In genomic region chr9:93597871-93598646, GRCh38 we compare ENCODE assay signal across 14 cellular contexts. TPM values are rescaled to one million over a fixed set of nuclear protein-coding genes. Genes with fewer than 3 reads are reported as not detected.
DNase-seq lines count a peak whose midpoint lies in the region; ATAC-seq and TF ChIP-seq lines count a peak whose summit lies in the region.
"Had no signal": no experiment of that assay in that cellular context is flagged by ENCODE, and none has a peak within 500 bp of the region (broad histone marks: within the 10 kb centered on the region; RNA-seq: fewer than 3 reads in every experiment).

No MANE protein-coding gene starts in this region.

- peak overlapping the region; percentile 30 for H3K27ac Mint-ChIP-seq in activated naive CD4-positive, alpha-beta T cell treated with anti-CD3 and anti-CD28 coated beads, Interleukin-2, amount 50 U/mL, for 24 hours
- no peak overlapping the region for H3K27ac Mint-ChIP-seq in endodermal cell

- H3K4me3 ChIP-seq in Loucy (ENCODE audit: low read length, poor library complexity, severe bottlenecking) (no peak overlapping the region), endodermal cell (ENCODE audit: low read length) (no peak overlapping the region)
- H3K4me3 ChIP-seq: body of pancreas, SJCRH30 had no signal

- H3K4me2 ChIP-seq in Loucy (ENCODE audit: low read depth, low read length, poor library complexity, severe bottlenecking), result peak overlapping the region; percentile 38

- TF ChIP-seq CTCF in Loucy (conservative IDR thresholded peaks at IDR 0.05; ENCODE audit: low read length) (no peak), endodermal cell (conservative IDR thresholded peaks at IDR 0.05) (no peak)

- H3K9me3 ChIP-seq in Loucy (ENCODE audit: insufficient read depth, low read depth, low read length), result no peaks in the 10 kb centered on the region
- H3K9me3 ChIP-seq in endodermal cell (ENCODE audit: control insufficient read depth, low read length), result no peaks in the 10 kb centered on the region
- H3K9me3 ChIP-seq: body of pancreas, SJCRH30 had no signal

- H3K9me2 ChIP-seq in Loucy (replicated peaks; ENCODE audit: low read depth, low read length), result no peaks in the 10 kb centered on the region

- no peaks in the 10 kb centered on the region for H3F3A ChIP-seq in Loucy (ENCODE audit: low read depth)

- no peaks in the 10 kb centered on the region for H3K9me3 Mint-ChIP-seq in activated naive CD4-positive, alpha-beta T cell treated with anti-CD3 and anti-CD28 coated beads, Interleukin-2, amount 50 U/mL, for 24 hours
- H3K9me3 Mint-ChIP-seq in endodermal cell, result no peaks in the 10 kb centered on the region

- no peaks in the 10 kb centered on the region for H3K27me3 Mint-ChIP-seq in activated naive CD4-positive, alpha-beta T cell treated with anti-CD3 and anti-CD28 coated beads, Interleukin-2, amount 50 U/mL, for 24 hours
- no peaks in the 10 kb centered on the region for H3K27me3 Mint-ChIP-seq in endodermal cell (ENCODE audit: insufficient read depth)

- no peak overlapping the region for H2AFZ ChIP-seq in Loucy (ENCODE audit: low read length)

- no peak overlapping the region for H3K9ac ChIP-seq in Loucy (ENCODE audit: low read depth, low read length, poor library complexity, severe bottlenecking)
- no peak overlapping the region for H3K9ac ChIP-seq in endodermal cell (ENCODE audit: extremely low read depth, low read length, poor library complexity, severe bottlenecking)

- no peak overlapping the region for H3K4me3 Mint-ChIP-seq in activated naive CD4-positive, alpha-beta T cell treated with anti-CD3 and anti-CD28 coated beads, Interleukin-2, amount 50 U/mL, for 24 hours
- H3K4me3 Mint-ChIP-seq in endodermal cell, result no peak overlapping the region

- H3K4me1 ChIP-seq in Loucy (ENCODE audit: insufficient read depth, low read length, poor library complexity, severe bottlenecking) (peaks cover 39% of the 10 kb centered on the region), endodermal cell (ENCODE audit: control insufficient read depth, insufficient read depth, low read length) (peaks cover 8% of the 10 kb centered on the region)
- H3K4me1 ChIP-seq: SJCRH30 had no signal

- no peaks in the 10 kb centered on the region for H3K27me3 ChIP-seq in Loucy (ENCODE audit: insufficient read depth, low read length, poor library complexity, severe bottlenecking)
- H3K27me3 ChIP-seq in endodermal cell (ENCODE audit: control insufficient read depth, insufficient read depth, low read length, poor library complexity, severe bottlenecking), result no peaks in the 10 kb centered on the region
- H3K27me3 ChIP-seq: body of pancreas, SJCRH30 had no signal

- 86 to 96% methylated on average over 14 to 15 of the region's 15 CpGs for WGBS in endodermal cell (ENCODE audit: insufficient coverage in 1 of 2, insufficient read length in 1 of 2), 2 experiments

- ATAC-seq in GM21367 (IDR thresholded peaks at IDR 0.05; ENCODE audit: unreplicated experiment), result no peak
- ATAC-seq: body of pancreas had no signal

- H4K20me1 ChIP-seq in Loucy (ENCODE audit: insufficient read depth, low read length, poor library complexity, severe bottlenecking), result peaks cover 6% of the 10 kb centered on the region

- no peaks in the 10 kb centered on the region for H3K36me3 ChIP-seq in Loucy (ENCODE audit: insufficient read depth, low read length)
- H3K36me3 ChIP-seq in endodermal cell (ENCODE audit: control insufficient read depth, insufficient read depth, low read length), result no peaks in the 10 kb centered on the region

- H3K79me2 ChIP-seq in Loucy (ENCODE audit: insufficient read depth, low read length), result peaks cover 76% of the 10 kb centered on the region; the same call in 1 of the 2 replicates

- H3K27ac ChIP-seq in endodermal cell (ENCODE audit: low read depth, low read length), result peak overlapping the region; percentile 8
- H3K27ac ChIP-seq: body of pancreas, SJCRH30 had no signal

- DNase-seq in activated naive CD4-positive, alpha-beta T cell treated with anti-CD3 and anti-CD28 coated beads, Interleukin-2, amount 50 U/mL, for 16 hours, result no peak
- DNase-seq in endodermal cell (peak; percentile 47), NCI-H2107 (lab: John Stamatoyannopoulos, UW) (no peak)
- peak; percentile 17 for DNase-seq in stimulated activated CD8-positive, alpha-beta memory T cell treated with anti-CD3 and anti-CD28 coated beads, Interleukin-4, amount 100 ng/mL, for 48 hours
- no peak for DNase-seq in stimulated activated CD4-positive, alpha-beta T cell treated with anti-CD3 and anti-CD28 coated beads, Interleukin-15, amount 100 ng/mL, for 24 hours
- DNase-seq: DMS53, hypothalamus, KBM-7, NCI-H2227 treated with DMSO at 0.1 percent for 48 hours, SJCRH30 had no signal

- peaks cover 64% of the 10 kb centered on the region for H3K4me1 Mint-ChIP-seq in activated naive CD4-positive, alpha-beta T cell treated with anti-CD3 and anti-CD28 coated beads, Interleukin-2, amount 50 U/mL, for 24 hours
- peaks cover 32% of the 10 kb centered on the region for H3K4me1 Mint-ChIP-seq in endodermal cell

- no peaks in the 10 kb centered on the region for H3K36me3 Mint-ChIP-seq in activated naive CD4-positive, alpha-beta T cell treated with anti-CD3 and anti-CD28 coated beads, Interleukin-2, amount 50 U/mL, for 24 hours
- H3K36me3 Mint-ChIP-seq in endodermal cell (ENCODE audit: low read depth), result no peaks in the 10 kb centered on the region

RNA-seq across cellular contexts. Expression of gene PHF2, which starts 21.7 kb away (rescaled TPM):
- 10 to 100 TPM; 17.1 to 20.2 TPM for total RNA-seq in endodermal cell
- polyA plus RNA-seq in endodermal cell (2013, experiment 1 of 2), result 21.4 TPM
- 21.7 TPM for polyA plus RNA-seq in endodermal cell (2013, experiment 2 of 2)

Comparison
In these comparisons a context has a peak if more than half of its experiments do, and no peak if none do; other contexts are left out.
1. DNase-seq: peak in endodermal cell (single experiment) and stimulated activated CD8-positive, alpha-beta memory T cell treated with anti-CD3 and anti-CD28 coated beads, Interleukin-4, amount 100 ng/mL, for 48 hours (single experiment); none in activated naive CD4-positive, alpha-beta T cell treated with anti-CD3 and anti-CD28 coated beads, Interleukin-2, amount 50 U/mL, for 16 hours (single experiment), NCI-H2107 (single experiment) and stimulated activated CD4-positive, alpha-beta T cell treated with anti-CD3 and anti-CD28 coated beads, Interleukin-15, amount 100 ng/mL, for 24 hours (single experiment).